ENCODE assay signal across 8 cellular contexts in genomic region chr3:111069974-111070751, GRCh38.
DNase-seq lines count a peak whose midpoint lies in the region; ATAC-seq lines count a peak whose summit lies in the region.

No MANE protein-coding gene starts in this region.

- no peak for ATAC-seq in GM18909 (IDR thresholded peaks at IDR 0.05; ENCODE audit: poor library complexity, unreplicated experiment)

- peak overlapping the region; percentile 95 for H3K4me3 Mint-ChIP-seq in activated naive CD8-positive, alpha-beta T cell

- no CpG with 5 or more reads among the region's 24 CpGs for WGBS in iPS DF 6.9 (ENCODE audit: insufficient coverage, insufficient read length)

- H3K4me3 ChIP-seq in iPS DF 6.9 (ENCODE audit: low read length) = peak overlapping the region; percentile 96; the same call in 1 of the 2 replicates

- no peaks in the 10 kb centered on the region for H3K4me1 ChIP-seq in iPS DF 6.9 (ENCODE audit: control insufficient read depth, insufficient read depth, low read length)

- peak; percentile 55 for DNase-seq in NCI-H748 (lab: John Stamatoyannopoulos, UW; ENCODE audit: unreplicated experiment)
- no peak for DNase-seq in NCI-H748 treated with DMSO at 0.1 percent for 48 hours (lab: John Stamatoyannopoulos, UW)
- DNase-seq in iPS DF 6.9 (ENCODE audit: low read depth, low spot score) = no peak
- DNase-seq in retina = peak; percentile 70
- no peak for DNase-seq in DMS114 treated with DMSO at 0.1 percent for 48 hours (lab: John Stamatoyannopoulos, UW; ENCODE audit: unreplicated experiment)
- no peak for DNase-seq in dedifferentiated amniotic fluid mesenchymal stem cell (ENCODE audit: extremely low spot score)

- no peak overlapping the region for H3K27ac ChIP-seq in iPS DF 6.9 (ENCODE audit: low read length)

- H3K36me3 ChIP-seq in iPS DF 6.9 (ENCODE audit: control insufficient read depth, insufficient read depth, low read length) = no peaks in the 10 kb centered on the region

- no peaks in the 10 kb centered on the region for H3K9me3 ChIP-seq in iPS DF 6.9 (ENCODE audit: control insufficient read depth, insufficient read depth, low read length)

- H3K27me3 ChIP-seq in iPS DF 6.9 (ENCODE audit: control insufficient read depth, insufficient read depth, low read length) = no peaks in the 10 kb centered on the region

- H3K9me3 Mint-ChIP-seq in activated naive CD8-positive, alpha-beta T cell (ENCODE audit: low read depth) = no peaks in the 10 kb centered on the region

- H3K27ac Mint-ChIP-seq in activated naive CD8-positive, alpha-beta T cell = peak overlapping the region; percentile 18

- peaks cover 28% of the 10 kb centered on the region for H3K4me1 Mint-ChIP-seq in activated naive CD8-positive, alpha-beta T cell (ENCODE audit: low read depth)

- H3K36me3 Mint-ChIP-seq in activated naive CD8-positive, alpha-beta T cell = no peaks in the 10 kb centered on the region

- H3K27me3 Mint-ChIP-seq in activated naive CD8-positive, alpha-beta T cell = peaks cover 22% of the 10 kb centered on the region

Comparison
In these comparisons a context has a peak if more than half of its experiments do, and no peak if none do; other contexts are left out.
1. DNase-seq: peak in NCI-H748 (single experiment) and retina (single experiment); none in NCI-H748 treated with DMSO at 0.1 percent for 48 hours (single experiment), iPS DF 6.9 (single experiment), DMS114 treated with DMSO at 0.1 percent for 48 hours (single experiment) and dedifferentiated amniotic fluid mesenchymal stem cell (single experiment).